ENCODE assay signal across 36 cellular contexts in genomic region chr20:19328676-19329075, GRCh38.
"Had no signal": no experiment of that assay in that cellular context is flagged by ENCODE, and none has a peak within 500 bp of the region (broad histone marks: within the 10 kb centered on the region; RNA-seq: fewer than 3 reads in every experiment).

No MANE protein-coding gene starts in this region.

- H3K4me1 ChIP-seq: adrenal gland, body of pancreas, breast epithelium had no signal

- H3K4me3 ChIP-seq: adrenal gland, body of pancreas, breast epithelium had no signal

- DNase-seq: activated B cell treated with CpG ODN at 0.5 μM for 24 hours; activated CD4-positive, alpha-beta memory T cell treated with anti-CD3 and anti-CD28 coated beads for 36 hours; activated CD4-positive, alpha-beta T cell treated with anti-CD3 and anti-CD28 coated beads for 4 hours; activated CD4-positive, alpha-beta T cell treated with anti-CD3 and anti-CD28 coated beads, Interleukin-2, amount 10 ng/mL, durations not matched to agents 24 days and 14 days; activated CD4-positive, alpha-beta T cell treated with anti-CD3 and anti-CD28 coated beads, Interleukin-2, amount 50 U/mL, for 1 hour; activated CD4-positive, alpha-beta T cell treated with anti-CD3 and anti-CD28 coated beads, Interleukin-2, amount 50 U/mL, for 4 hours; activated CD4-positive, CD25-positive, alpha-beta regulatory T cell treated with anti-CD3 and anti-CD28 coated beads, Interleukin-2, amount 50 U/mL, for 72 hours; activated CD8-positive, alpha-beta memory T cell treated with anti-CD3 and anti-CD28 coated beads, Interleukin-2, amount 50 U/mL, for 4 hours; activated CD8-positive, alpha-beta T cell treated with anti-CD3 and anti-CD28 coated beads for 36 hours; activated effector memory CD4-positive, alpha-beta T cell treated with anti-CD3 and anti-CD28 coated beads, Interleukin-2, amount 50 U/mL, for 16 hours; activated gamma-delta T cell treated with Interleukin-2 at 50 U/mL for 16 hours; activated naive CD4-positive, alpha-beta T cell; activated naive CD4-positive, alpha-beta T cell treated with anti-CD3 and anti-CD28 coated beads for 36 hours; activated naive CD4-positive, alpha-beta T cell treated with anti-CD3 and anti-CD28 coated beads, Interleukin-2, amount 50 U/mL, for 16 hours; activated naive CD8-positive, alpha-beta T cell treated with anti-CD3 and anti-CD28 coated beads for 36 hours; activated T-cell treated with anti-CD3 and anti-CD28 coated beads for 4 hours; activated T-cell treated with anti-CD3 and anti-CD28 coated beads, Interleukin-2, amount 50 U/mL, for 1 hour; activated T-cell treated with anti-CD3 and anti-CD28 coated beads, Interleukin-2, amount 50 U/mL, for 4 hours; activated T-cell treated with anti-CD3 and anti-CD28 coated beads, Interleukin-2, amount 50 U/mL, for 72 hours; adrenal gland; amniotic stem cell; aorta; body of pancreas; brain microvascular endothelial cell; cerebellar nuclear complex; T-helper 1 cell; T-helper 2 cell; T-helper 9 cell had no signal

- H3K36me3 ChIP-seq: adrenal gland, brain microvascular endothelial cell, breast epithelium had no signal

- H3K27ac ChIP-seq: adrenal gland, body of pancreas, brain microvascular endothelial cell, breast epithelium, VCaP had no signal

- H3K9me3 ChIP-seq: adrenal gland, body of pancreas, breast epithelium had no signal

- H3K27me3 Mint-ChIP-seq: activated CD4-positive, alpha-beta memory T cell treated with anti-CD3 and anti-CD28 coated beads for 36 hours; activated CD4-positive, alpha-beta T cell treated with anti-CD3 and anti-CD28 coated beads, Interleukin-2, amount 10 ng/mL, durations not matched to agents 24 days and 14 days had no signal

- H3K27me3 ChIP-seq: adrenal gland, body of pancreas, brain microvascular endothelial cell, breast epithelium had no signal

- H3K27ac Mint-ChIP-seq: activated B cell treated with CpG ODN at 0.5 μM for 24 hours; activated CD4-positive, alpha-beta memory T cell treated with anti-CD3 and anti-CD28 coated beads for 36 hours; activated CD4-positive, alpha-beta T cell treated with anti-CD3 and anti-CD28 coated beads, Interleukin-2, amount 10 ng/mL, durations not matched to agents 24 days and 14 days; activated CD8-positive, alpha-beta T cell treated with anti-CD3 and anti-CD28 coated beads for 36 hours; activated naive CD4-positive, alpha-beta T cell treated with anti-CD3 and anti-CD28 coated beads for 36 hours; activated naive CD8-positive, alpha-beta T cell treated with anti-CD3 and anti-CD28 coated beads for 36 hours; activated T-cell treated with anti-CD3 and anti-CD28 coated beads, Interleukin-2, amount 50 U/mL, for 72 hours; activated T-helper 1 cell treated with anti-CD3 and anti-CD28 coated beads, Interleukin-12 subunit alpha, Interleukin-12 subunit beta, Interleukin-2, Interleukin-4 antibody, amounts not matched to agents 30 ng/mL and 10 ng/mL and 1 ng/mL, durations not matched to agents 14 hours and 24 hours and 36 hours; activated T-helper 17 cell treated with anti-CD3 and anti-CD28 coated beads, Interleukin-2, amount 50 U/mL, for 72 hours; T-helper 1 cell treated with Interleukin-12 subunit alpha and Interleukin-12 subunit beta and Interleukin-4 antibody, amounts not matched to agents 30 μg/mL and 1 μg/mL, for 36 hours; T-helper 2 cell treated with Interferon-gamma antibody and Interleukin-4, amounts not matched to agents 5 μg/mL and 100 μg/mL, for 36 hours had no signal

- H3K4me1 Mint-ChIP-seq: activated B cell treated with CpG ODN at 0.5 μM for 24 hours; activated CD4-positive, alpha-beta T cell treated with anti-CD3 and anti-CD28 coated beads, Interleukin-2, amount 10 ng/mL, durations not matched to agents 24 days and 14 days; activated naive CD8-positive, alpha-beta T cell treated with anti-CD3 and anti-CD28 coated beads for 36 hours had no signal

- H3K36me3 Mint-ChIP-seq: activated CD4-positive, alpha-beta memory T cell treated with anti-CD3 and anti-CD28 coated beads for 36 hours; activated naive CD4-positive, alpha-beta T cell treated with anti-CD3 and anti-CD28 coated beads, Interleukin-2, amount 50 U/mL, for 72 hours had no signal

- ATAC-seq: activated CD8-positive, alpha-beta T cell treated with anti-CD3 and anti-CD28 coated beads for 36 hours; activated naive CD4-positive, alpha-beta T cell treated with anti-CD3 and anti-CD28 coated beads, Interleukin-2, amount 50 U/mL, for 72 hours; activated T-cell treated with anti-CD3 and anti-CD28 coated beads, Interleukin-2, amount 50 U/mL, for 4 hours; activated T-cell treated with anti-CD3 and anti-CD28 coated beads, Interleukin-2, amount 50 U/mL, for 72 hours; activated T-helper 17 cell treated with anti-CD3 and anti-CD28 coated beads, Interleukin-2, amount 50 U/mL, for 72 hours; body of pancreas had no signal

- H3K9me3 Mint-ChIP-seq: activated B cell treated with CpG ODN at 0.5 μM for 24 hours; activated CD4-positive, alpha-beta memory T cell treated with anti-CD3 and anti-CD28 coated beads for 36 hours; activated CD4-positive, alpha-beta T cell treated with anti-CD3 and anti-CD28 coated beads, Interleukin-2, amount 10 ng/mL, durations not matched to agents 24 days and 14 days; activated CD8-positive, alpha-beta T cell treated with anti-CD3 and anti-CD28 coated beads for 36 hours; activated naive CD4-positive, alpha-beta T cell treated with anti-CD3 and anti-CD28 coated beads for 36 hours; activated naive CD8-positive, alpha-beta T cell treated with anti-CD3 and anti-CD28 coated beads for 36 hours; activated T-cell treated with anti-CD3 and anti-CD28 coated beads, Interleukin-2, amount 50 U/mL, for 4 hours; activated T-helper 1 cell treated with anti-CD3 and anti-CD28 coated beads, Interleukin-12 subunit alpha, Interleukin-12 subunit beta, Interleukin-2, Interleukin-4 antibody, amounts not matched to agents 30 ng/mL and 10 ng/mL and 1 ng/mL, durations not matched to agents 14 hours and 24 hours and 36 hours; T-helper 1 cell treated with Interleukin-12 subunit alpha and Interleukin-12 subunit beta and Interleukin-4 antibody, amounts not matched to agents 30 μg/mL and 1 μg/mL, for 36 hours; T-helper 2 cell treated with Interferon-gamma antibody and Interleukin-4, amounts not matched to agents 5 μg/mL and 100 μg/mL, for 36 hours had no signal

- H3K4me3 Mint-ChIP-seq: activated B cell treated with CpG ODN at 0.5 μM for 24 hours; activated CD4-positive, alpha-beta memory T cell treated with anti-CD3 and anti-CD28 coated beads for 36 hours; activated CD4-positive, alpha-beta T cell treated with anti-CD3 and anti-CD28 coated beads, Interleukin-2, amount 10 ng/mL, durations not matched to agents 24 days and 14 days; activated CD8-positive, alpha-beta T cell treated with anti-CD3 and anti-CD28 coated beads for 36 hours; activated naive CD4-positive, alpha-beta T cell treated with anti-CD3 and anti-CD28 coated beads for 36 hours; activated naive CD8-positive, alpha-beta T cell treated with anti-CD3 and anti-CD28 coated beads for 36 hours; activated T-cell treated with anti-CD3 and anti-CD28 coated beads, Interleukin-2, amount 50 U/mL, for 4 hours; activated T-cell treated with anti-CD3 and anti-CD28 coated beads, Interleukin-2, amount 50 U/mL, for 72 hours; activated T-helper 1 cell treated with anti-CD3 and anti-CD28 coated beads, Interleukin-12 subunit alpha, Interleukin-12 subunit beta, Interleukin-2, Interleukin-4 antibody, amounts not matched to agents 30 ng/mL and 10 ng/mL and 1 ng/mL, durations not matched to agents 14 hours and 24 hours and 36 hours; activated T-helper 17 cell treated with anti-CD3 and anti-CD28 coated beads, Interleukin-2, amount 50 U/mL, for 72 hours; central memory CD8-positive, alpha-beta T cell; T-helper 1 cell treated with Interleukin-12 subunit alpha and Interleukin-12 subunit beta and Interleukin-4 antibody, amounts not matched to agents 30 μg/mL and 1 μg/mL, for 36 hours; T-helper 2 cell treated with Interferon-gamma antibody and Interleukin-4, amounts not matched to agents 5 μg/mL and 100 μg/mL, for 36 hours had no signal
